Comparison of ENCODE assay signal across 8 cellular contexts in genomic region chr6:128361378-128361777, GRCh38.
"Had no signal": no experiment of that assay in that cellular context is flagged by ENCODE, and none has a peak within 500 bp of the region (broad histone marks: within the 10 kb centered on the region; RNA-seq: fewer than 3 reads in every experiment).

No MANE protein-coding gene starts in this region.

- DNase-seq: GM23248, GOT3, H7, HFFc6 had no signal

- ATAC-seq: HCT116, HepG2 had no signal

- H3K9ac ChIP-seq: GM23248 had no signal

- H3K4me3 ChIP-seq: GM23248, HAP-1 had no signal

- H3K36me3 ChIP-seq: HAP-1 had no signal

- H3K9me3 ChIP-seq: HAP-1 had no signal

- FAIRE-seq: HepG2 had no signal

- H3K27ac ChIP-seq: GM23248, HL-60 had no signal
